In the genomic region with DNA sequence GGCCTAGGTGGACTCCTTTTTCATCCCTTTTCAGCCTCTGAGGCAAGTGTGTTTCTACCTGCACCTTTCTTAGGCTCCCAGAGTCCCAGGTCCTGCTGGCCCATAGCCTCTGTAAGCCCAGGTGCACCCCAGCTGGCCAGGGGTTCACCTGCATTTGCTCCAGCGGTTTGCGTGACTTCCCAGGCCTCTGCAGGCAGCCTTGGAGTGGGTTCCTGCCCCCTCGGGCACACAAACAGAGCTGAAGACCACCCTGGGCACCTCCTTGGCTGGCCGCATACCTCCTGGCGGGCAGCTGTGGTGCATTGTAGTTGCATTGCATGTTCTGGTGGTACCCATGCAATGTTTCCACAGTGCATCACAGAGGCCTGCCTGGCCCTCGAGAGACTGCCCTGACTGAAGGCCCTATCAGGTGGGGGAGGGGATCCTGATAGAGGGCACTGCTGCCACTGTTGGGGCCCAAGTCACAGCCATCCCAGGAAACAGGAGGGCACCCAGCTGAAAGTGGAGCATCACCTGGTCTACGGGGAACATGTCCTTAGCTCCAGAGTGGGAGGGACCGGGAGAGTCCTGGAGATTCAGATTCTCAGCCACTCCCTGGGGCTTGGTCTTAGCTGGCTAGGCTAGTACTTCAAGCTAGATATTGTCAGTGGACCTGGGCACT, we compare ENCODE assay signal across 20 cellular contexts. TPM values are rescaled to one million over a fixed set of nuclear protein-coding genes. Genes with fewer than 3 reads are reported as not detected.
"Had no signal": no experiment of that assay in that cellular context is flagged by ENCODE, and none has a peak within 500 bp of the region (broad histone marks: within the 10 kb centered on the region; RNA-seq: fewer than 3 reads in every experiment).

No MANE protein-coding gene starts in this region.

- H3K27me3 Mint-ChIP-seq: central memory CD8-positive, alpha-beta T cell; naive B cell; type B pancreatic cell had no signal

- H3K4me3 ChIP-seq: esophagus muscularis mucosa, gastroesophageal sphincter, suprapubic skin, thyroid gland had no signal

- H3K4me1 ChIP-seq: gastroesophageal sphincter, suprapubic skin, thyroid gland had no signal

- H3K9me3 ChIP-seq: esophagus muscularis mucosa, gastroesophageal sphincter, suprapubic skin, thyroid gland had no signal

- H3K27ac ChIP-seq: esophagus muscularis mucosa, gastroesophageal sphincter, suprapubic skin, thyroid gland had no signal

- H3K27me3 ChIP-seq: esophagus muscularis mucosa, gastroesophageal sphincter, suprapubic skin, thyroid gland had no signal

- H3K9me3 Mint-ChIP-seq: central memory CD8-positive, alpha-beta T cell; naive B cell; nephron; type B pancreatic cell had no signal

- DNase-seq: effector memory CD4-positive, alpha-beta T cell; glutamatergic neuron; mesendoderm; naive B cell; small intestine; stimulated activated CD4-positive, alpha-beta T cell treated with anti-CD3 and anti-CD28 coated beads, Interleukin-2, amount 100 ng/mL, for 48 hours; stimulated activated naive CD8-positive, alpha-beta T cell treated with anti-CD3 and anti-CD28 coated beads, Interleukin-15, Interleukin-2, amounts not matched to agents 100 U/mL and 50 U/mL, for 24 hours; thyroid gland had no signal

- H3K27ac Mint-ChIP-seq: nephron, type B pancreatic cell had no signal

- H3K4me3 Mint-ChIP-seq: central memory CD8-positive, alpha-beta T cell; naive B cell; nephron; type B pancreatic cell had no signal

- ATAC-seq: gastroesophageal sphincter; left lobe of liver; stimulated activated naive CD8-positive, alpha-beta T cell treated with anti-CD3 and anti-CD28 coated beads, Interleukin-15, Interleukin-2, amounts not matched to agents 100 U/mL and 50 U/mL, for 24 hours had no signal

RNA-seq across cellular contexts. Expression of a gene that starts 14.1 kb away (rescaled TPM):
- total RNA-seq: fibroblast of villous mesenchyme, gastroesophageal sphincter, kidney epithelial cell, left lobe of liver, lung microvascular endothelial cell, omental fat pad, pulmonary artery endothelial cell, suprapubic skin, thyroid gland had no signal

RNA-seq across cellular contexts. Expression of a gene that starts 25.8 kb away (rescaled TPM):
- total RNA-seq: lung microvascular endothelial cell, thyroid gland had no signal

RNA-seq across cellular contexts. Expression of a gene that starts 46.2 kb away (rescaled TPM):
- total RNA-seq: esophagus muscularis mucosa, left lobe of liver had no signal
